ENCODE assay signal across 8 cellular contexts in the genomic region with DNA sequence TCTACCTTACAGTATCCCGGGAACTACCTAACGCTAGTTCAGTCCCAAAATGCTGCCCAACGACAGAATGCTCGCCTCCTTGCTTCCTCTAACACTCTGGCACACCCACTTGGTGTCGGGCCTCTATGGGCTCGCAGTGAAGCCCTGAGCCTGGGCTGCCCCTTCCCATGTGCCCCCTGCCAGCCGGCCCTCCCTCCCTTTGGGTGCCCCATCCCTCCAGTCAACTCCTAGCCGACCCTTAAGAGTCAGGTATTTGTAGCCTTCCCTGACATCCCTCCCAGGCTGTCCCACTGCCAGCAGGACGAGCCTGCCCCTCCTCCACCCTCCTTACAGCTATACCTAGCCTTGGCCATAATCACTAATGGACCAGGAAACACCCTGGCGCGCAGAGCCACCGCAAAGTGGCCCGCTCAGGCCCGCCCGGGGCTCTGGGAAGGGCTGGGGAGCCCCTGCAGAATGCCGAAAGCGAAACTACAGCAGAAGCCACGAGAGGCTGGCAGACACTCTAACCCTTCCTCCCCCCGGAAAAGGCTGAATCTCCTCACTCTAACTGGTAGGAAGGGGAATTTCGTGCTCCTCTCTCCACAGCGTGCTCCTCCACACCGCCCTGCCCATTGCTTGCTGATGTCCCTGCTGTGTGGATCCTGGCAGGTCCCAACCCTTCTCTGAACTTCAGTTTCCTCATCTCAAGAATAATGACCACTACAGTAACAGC. TPM values are rescaled to one million over a fixed set of nuclear protein-coding genes. Genes with fewer than 3 reads are reported as not detected.
DNase-seq lines count a peak whose midpoint lies in the region; ATAC-seq and TF ChIP-seq lines count a peak whose summit lies in the region.

No MANE protein-coding gene starts in this region.

- TF ChIP-seq CTCF in CD14-positive monocyte (IDR thresholded peaks at IDR 0.05) (no peak), GM20000 (IDR thresholded peaks at IDR 0.05; ENCODE audit: extremely low read depth, missing control alignments) (no peak), left ventricle myocardium inferior (IDR thresholded peaks at IDR 0.05; ENCODE audit: borderline replicate concordance) (no peak), sigmoid colon (IDR thresholded peaks at IDR 0.05) (no peak)

- H3K9ac ChIP-seq in NT2/D1 (ENCODE audit: insufficient read length, low read depth): peak overlapping the region; percentile 67

- no peaks in the 10 kb centered on the region for H3K9me3 Mint-ChIP-seq in CD14-positive monocyte
- no peaks in the 10 kb centered on the region for H3K9me3 Mint-ChIP-seq in activated naive CD4-positive, alpha-beta T cell treated with anti-CD3 and anti-CD28 coated beads, Interleukin-2, amount 10 ng/mL, durations not matched to agents 7 days and 5 days

- ATAC-seq in GM18520 (IDR thresholded peaks at IDR 0.05; ENCODE audit: unreplicated experiment): no peak

- no peak for TF ChIP-seq EP300 in sigmoid colon (IDR thresholded peaks at IDR 0.05)

- H3K36me3 ChIP-seq in NT2/D1 (ENCODE audit: insufficient read depth, insufficient read length, low read length) (no peaks in the 10 kb centered on the region), left ventricle myocardium inferior (peaks cover 13% of the 10 kb centered on the region), sigmoid colon (peaks cover 0 to 27% (median 0%) of the 10 kb centered on the region in 4 donors)

- H3K27ac ChIP-seq in left ventricle myocardium inferior (replicated peaks) (peak overlapping the region; percentile 97), sigmoid colon (peak overlapping the region; percentile 95 to 99 (median 98))

- H3K4me1 ChIP-seq in NT2/D1 (ENCODE audit: insufficient read depth, insufficient read length): peaks cover 18% of the 10 kb centered on the region
- H3K4me1 ChIP-seq in left ventricle myocardium inferior: peaks cover 88% of the 10 kb centered on the region
- peaks cover 0 to 55% (median 53%) of the 10 kb centered on the region in 4 donors for H3K4me1 ChIP-seq in sigmoid colon

- peak overlapping the region; percentile 63 to 91 (median 83) for H3K27ac Mint-ChIP-seq in CD14-positive monocyte
- peak overlapping the region; percentile 88 for H3K27ac Mint-ChIP-seq in activated naive CD4-positive, alpha-beta T cell treated with anti-CD3 and anti-CD28 coated beads, Interleukin-2, amount 10 ng/mL, durations not matched to agents 7 days and 5 days

- H3K4me3 ChIP-seq in NT2/D1 (ENCODE audit: insufficient read length, low read depth) (peak overlapping the region; percentile 78), left ventricle myocardium inferior (peak overlapping the region; percentile 99), sigmoid colon (peak overlapping the region; percentile 79 to 93 (median 86))

- peaks cover 7% of the 10 kb centered on the region in 2 donors for H3K36me3 Mint-ChIP-seq in CD14-positive monocyte
- peaks cover 4% of the 10 kb centered on the region for H3K36me3 Mint-ChIP-seq in activated naive CD4-positive, alpha-beta T cell treated with anti-CD3 and anti-CD28 coated beads, Interleukin-2, amount 10 ng/mL, durations not matched to agents 7 days and 5 days

- peaks cover 5% of the 10 kb centered on the region for H3K27me3 ChIP-seq in NT2/D1 (ENCODE audit: insufficient read depth, insufficient read length)
- no peaks in the 10 kb centered on the region for H3K27me3 ChIP-seq in left ventricle myocardium inferior (ENCODE audit: low read depth)
- H3K27me3 ChIP-seq in sigmoid colon: no peaks in the 10 kb centered on the region

- intact Hi-C loops in CD14-positive monocyte (cut with micrococcal nuclease): no loop called here
- intact Hi-C loops in left ventricle myocardium inferior (cut with micrococcal nuclease): no loop called here
- intact Hi-C loops in sigmoid colon (cut with DNase I): no loop called here

- H3K9me3 ChIP-seq in NT2/D1 (ENCODE audit: insufficient read depth, low read length): no peaks in the 10 kb centered on the region
- no peaks in the 10 kb centered on the region for H3K9me3 ChIP-seq in left ventricle myocardium inferior (replicated peaks)
- H3K9me3 ChIP-seq in sigmoid colon: no peaks in the 10 kb centered on the region

- CTCF ChIA-PET in activated naive CD4-positive, alpha-beta T cell treated with anti-CD3 and anti-CD28 coated beads, Interleukin-2, amount 10 ng/mL, durations not matched to agents 7 days and 5 days (lab: Charles Lee): interaction anchor here (2.0 kb wide), 1 partner anchor 274 kb away, joined by 7 read pairs; no protein-coding TSS in a partner anchor

- H3K4me3 Mint-ChIP-seq in CD14-positive monocyte: peak overlapping the region; percentile 96 to 99
- peak overlapping the region; percentile 93 for H3K4me3 Mint-ChIP-seq in activated naive CD4-positive, alpha-beta T cell treated with anti-CD3 and anti-CD28 coated beads, Interleukin-2, amount 10 ng/mL, durations not matched to agents 7 days and 5 days

- TF ChIP-seq POLR2A in sigmoid colon (IDR thresholded peaks at IDR 0.05): no peak

- H3K4me1 Mint-ChIP-seq in CD14-positive monocyte: peaks cover 20% of the 10 kb centered on the region
- peaks cover 27% of the 10 kb centered on the region for H3K4me1 Mint-ChIP-seq in activated naive CD4-positive, alpha-beta T cell treated with anti-CD3 and anti-CD28 coated beads, Interleukin-2, amount 10 ng/mL, durations not matched to agents 7 days and 5 days

- 7 to 14% methylated on average over 22 of the region's 22 CpGs for WGBS in sigmoid colon, 2 donors

- DNase-seq in CD14-positive monocyte (ENCODE audit: low spot score) (no peak), GM20000 (ENCODE audit: low spot score) (peak; percentile 82), NT2/D1 (ENCODE audit: low read depth, low spot score) (no peak), left ventricle myocardium inferior (no peak), sigmoid colon (peak; percentile 66), SK-N-DZ (ENCODE audit: low spot score) (no peak)
- peak; percentile 80 for DNase-seq in activated naive CD4-positive, alpha-beta T cell treated with anti-CD3 and anti-CD28 coated beads, Interleukin-2, amount 10 ng/mL, durations not matched to agents 7 days and 5 days

- peaks cover 0 to 3% (median 2%) of the 10 kb centered on the region in 3 donors for H3K27me3 Mint-ChIP-seq in CD14-positive monocyte (ENCODE audit: low read depth in 3 of 3)
- no peaks in the 10 kb centered on the region for H3K27me3 Mint-ChIP-seq in activated naive CD4-positive, alpha-beta T cell treated with anti-CD3 and anti-CD28 coated beads, Interleukin-2, amount 10 ng/mL, durations not matched to agents 7 days and 5 days

RNA-seq across cellular contexts. Expression of gene CBX7, which starts 8.2 kb away (rescaled TPM):
- polyA plus RNA-seq in CD14-positive monocyte: 1 to 10 TPM; 3.1 to 4.0 TPM
- total RNA-seq in left ventricle myocardium inferior: 85.4 TPM
- 100 to 1,000 TPM; 108 to 166 (median 125) TPM for total RNA-seq in sigmoid colon
- 10 to 100 TPM; 10.9 to 39.0 (median 36.2) TPM for polyA plus RNA-seq in sigmoid colon
- 0.37 and 1.7 TPM in 2 replicates for polyA plus RNA-seq in SK-N-DZ (2014; cell fraction: cytosol; rRNA removed)
- polyA plus RNA-seq in SK-N-DZ (2014; cell fraction: nucleus; rRNA removed): 1.9 and 11.7 TPM in 2 replicates

RNA-seq across cellular contexts. Expression of gene APOBEC3H, which starts 47.2 kb away (rescaled TPM):
- polyA plus RNA-seq in CD14-positive monocyte (not detected), sigmoid colon (1 to 10 TPM in 1 of 3 donors, not detected in 2; 1.5 TPM)
- total RNA-seq in left ventricle myocardium inferior (0.41 TPM), sigmoid colon (not detected)
- polyA plus RNA-seq in SK-N-DZ (2014; cell fraction: cytosol; rRNA removed): not detected in 2 replicates
- not detected in 2 replicates for polyA plus RNA-seq in SK-N-DZ (2014; cell fraction: nucleus; rRNA removed)

Comparison
In these comparisons a context has a peak if more than half of its experiments do, and no peak if none do; other contexts are left out.
1. DNase-seq: peak in GM20000 (single experiment), activated naive CD4-positive, alpha-beta T cell treated with anti-CD3 and anti-CD28 coated beads, Interleukin-2, amount 10 ng/mL, durations not matched to agents 7 days and 5 days (single experiment) and sigmoid colon (single experiment); none in CD14-positive monocyte (single experiment), NT2/D1 (single experiment), left ventricle myocardium inferior (single experiment) and SK-N-DZ (single experiment).
2. Peak in every context shown above with its lines, with median percentiles within 50 percentile points of each other: H3K4me3 ChIP-seq.